Comparison of ENCODE assay signal across 19 cellular contexts in the genomic region with DNA sequence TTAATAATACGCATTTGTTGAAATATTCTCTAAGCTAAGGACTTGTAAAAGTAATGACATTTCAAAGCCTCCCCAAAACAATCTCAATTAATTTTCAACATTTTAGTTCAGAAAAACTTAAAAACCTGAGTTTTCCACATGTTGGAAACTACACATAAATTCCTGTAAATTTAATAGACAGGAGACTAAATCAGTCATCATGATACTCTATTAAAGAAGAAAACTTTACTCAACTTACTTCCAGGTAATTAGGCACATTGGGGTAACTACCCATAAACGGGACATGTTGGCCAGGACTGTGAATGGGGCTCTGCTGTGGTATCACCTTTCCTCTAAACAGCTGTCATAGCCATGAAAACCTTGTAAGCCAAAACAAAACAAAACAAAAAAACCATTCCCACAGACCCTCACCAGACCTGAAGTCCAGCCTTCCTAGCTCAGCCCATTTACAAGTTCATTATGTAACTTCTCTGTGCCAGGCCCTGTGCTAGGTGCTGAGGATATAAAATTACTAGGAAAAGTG. TPM values are rescaled to one million over a fixed set of nuclear protein-coding genes. Genes with fewer than 3 reads are reported as not detected.
DNase-seq lines count a peak whose midpoint lies in the region; ATAC-seq, FAIRE-seq and TF ChIP-seq lines count a peak whose summit lies in the region.
"Had no signal": no experiment of that assay in that cellular context is flagged by ENCODE, and none has a peak within 500 bp of the region (broad histone marks: within the 10 kb centered on the region; RNA-seq: fewer than 3 reads in every experiment).

No MANE protein-coding gene starts in this region.

- ATAC-seq in pancreas, result no peak
- ATAC-seq: CD8-positive, alpha-beta T cell had no signal

- CTCF ChIA-PET in HEK293T (lab: Yijun Ruan, JAX), result no interaction called here

- intact Hi-C loops in pancreas (cut with DNase I) (no loop called here), colonic mucosa (cut with DNase I) (no loop called here)

- H3K27ac ChIP-seq in SJCRH30 (no peak overlapping the region), pancreas (no peak overlapping the region), colonic mucosa (no peak overlapping the region)
- H3K27ac ChIP-seq: BLaER1, C4-2B, GM23248 had no signal

- POLR2A ChIA-PET in HEK293T (lab: Yijun Ruan, JAX), result no interaction called here

- H3K27me3 ChIP-seq in SJCRH30, result no peaks in the 10 kb centered on the region
- no peaks in the 10 kb centered on the region for H3K27me3 ChIP-seq in pancreas
- H3K27me3 ChIP-seq in colonic mucosa, result no peaks in the 10 kb centered on the region

- DNase-seq in HEK293T (ENCODE audit: extremely low spot score) (no peak), NCI-H2171 treated with DMSO at 0.1 percent for 48 hours (lab: John Stamatoyannopoulos, UW) (peak; percentile 72), SJCRH30 (peak; percentile 6 to 46), pancreas (no peak), colonic mucosa (no peak), NCI-H2081 (lab: John Stamatoyannopoulos, UW) (no peak)
- no peak for DNase-seq in central memory CD4-positive, alpha-beta T cell
- DNase-seq: Caco-2; CD4-positive, CD25-positive, alpha-beta regulatory T cell; CD8-positive, alpha-beta T cell; DMS153; DND-41; GM23248 had no signal

- H3K9me3 ChIP-seq in SJCRH30 (replicated peaks) (no peaks in the 10 kb centered on the region), pancreas (no peaks in the 10 kb centered on the region), colonic mucosa (no peaks in the 10 kb centered on the region)
- H3K9me3 ChIP-seq: BLaER1, Caco-2, HAP-1 had no signal

- peak; percentile 26 for FAIRE-seq in pancreas (lab: Jason Lieb, UNC)
- FAIRE-seq: D721Med, GM12892, H1 had no signal

- H3K36me3 ChIP-seq in SJCRH30 (0 out of 2 replicates have a peak, but pooled peaks cover 2% of the 10 kb centered on the region), pancreas (no peaks in the 10 kb centered on the region), colonic mucosa (no peaks in the 10 kb centered on the region)

- H3K9ac ChIP-seq in colonic mucosa (ENCODE audit: low read depth in 2 of 2, low read length in 2 of 2), result no peak overlapping the region
- H3K9ac ChIP-seq: BLaER1, GM23248 had no signal

- TF ChIP-seq CTCF in pancreas (IDR thresholded peaks at IDR 0.05) (no peak), colonic mucosa (IDR thresholded peaks at IDR 0.05) (no peak)

- 82 to 94% methylated on average over 2 of the region's 2 CpGs for WGBS in pancreas, 2 donors

- H3K4me1 ChIP-seq in SJCRH30 (no peaks in the 10 kb centered on the region; the same call in 1 of the 2 replicates), pancreas (no peaks in the 10 kb centered on the region), colonic mucosa (no peaks in the 10 kb centered on the region)
- H3K4me1 ChIP-seq: BLaER1, Caco-2, HAP-1 had no signal

- H3K4me3 ChIP-seq in SJCRH30 (no peak overlapping the region), pancreas (no peak overlapping the region), colonic mucosa (no peak overlapping the region)
- H3K4me3 ChIP-seq: BLaER1, GM23248, HAP-1 had no signal

TF ChIP-seq in HEK293T, 16 proteins besides CTCF, POLR2A, EP300 and RAD21:
- no peak for TF ChIP-seq SP1 (IDR thresholded peaks at IDR 0.05)
- TF ChIP-seq, protein P1, sequence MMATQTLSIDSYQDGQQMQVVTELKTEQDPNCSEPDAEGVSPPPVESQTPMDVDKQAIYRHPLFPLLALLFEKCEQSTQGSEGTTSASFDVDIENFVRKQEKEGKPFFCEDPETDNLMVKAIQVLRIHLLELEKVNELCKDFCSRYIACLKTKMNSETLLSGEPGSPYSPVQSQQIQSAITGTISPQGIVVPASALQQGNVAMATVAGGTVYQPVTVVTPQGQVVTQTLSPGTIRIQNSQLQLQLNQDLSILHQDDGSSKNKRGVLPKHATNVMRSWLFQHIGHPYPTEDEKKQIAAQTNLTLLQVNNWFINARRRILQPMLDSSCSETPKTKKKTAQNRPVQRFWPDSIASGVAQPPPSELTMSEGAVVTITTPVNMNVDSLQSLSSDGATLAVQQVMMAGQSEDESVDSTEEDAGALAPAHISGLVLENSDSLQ (IDR thresholded peaks at IDR 0.05), result peak; percentile 32; the same call in 1 of the 2 replicates

RNA-seq across cellular contexts. Expression of a gene that starts 20.6 kb away (rescaled TPM):
- 24.6 and 25.0 TPM in 2 replicates for total RNA-seq in SJCRH30 (2014; rRNA removed; shearing (Covaris generic))
- 1 to 10 TPM; 3.7 to 8.2 (median 6.7) TPM for total RNA-seq in pancreas
- polyA plus RNA-seq in pancreas, result 1 to 10 TPM; 3.2 to 3.7 TPM
- total RNA-seq in colonic mucosa, result 1 to 10 TPM; 6.1 to 9.6 TPM

Comparison
In these comparisons a context has a peak if more than half of its experiments do, and no peak if none do; other contexts are left out.
1. DNase-seq: peak in NCI-H2171 treated with DMSO at 0.1 percent for 48 hours (single experiment) and SJCRH30 (2 of 2); none in HEK293T (single experiment), pancreas (0 of 6), colonic mucosa (single experiment), central memory CD4-positive, alpha-beta T cell (single experiment) and NCI-H2081 (0 of 2).